ENCODE assay signal across 27 cellular contexts in genomic region chr10:124245806-124246440, GRCh38.
"Had no signal": no experiment of that assay in that cellular context is flagged by ENCODE, and none has a peak within 500 bp of the region (broad histone marks: within the 10 kb centered on the region; RNA-seq: fewer than 3 reads in every experiment).

No MANE protein-coding gene starts in this region.

- H3K27ac ChIP-seq: breast epithelium, colonic mucosa, dorsolateral prefrontal cortex, esophagus muscularis mucosa, ovary, psoas muscle, right atrium auricular region, testis, upper lobe of left lung had no signal

- H3K4me1 ChIP-seq: breast epithelium, colonic mucosa, testis had no signal

- ATAC-seq: activated T-cell treated with anti-CD3 and anti-CD28 coated beads, Interleukin-2, amount 50 U/mL, for 4 hours; effector memory CD8-positive, alpha-beta T cell; natural killer cell; psoas muscle; stimulated activated effector memory CD8-positive, alpha-beta T cell treated with anti-CD3 and anti-CD28 coated beads, Interleukin-12 subunit alpha, Interleukin-12 subunit beta, amount 100 ng/mL, for 72 hours had no signal

- H3K36me3 ChIP-seq: breast epithelium, colonic mucosa, esophagus muscularis mucosa, ovary, right atrium auricular region, upper lobe of left lung had no signal

- DNase-seq: activated CD4-positive, alpha-beta T cell treated with anti-CD3 and anti-CD28 coated beads for 4 hours; activated CD4-positive, alpha-beta T cell treated with anti-CD3 and anti-CD28 coated beads, Interleukin-2, amount 50 U/mL, for 48 hours; activated CD4-positive, CD25-positive, alpha-beta regulatory T cell; activated CD8-positive, alpha-beta memory T cell treated with anti-CD3 and anti-CD28 coated beads, Interleukin-2, amount 50 U/mL, for 48 hours; activated naive CD4-positive, alpha-beta T cell treated with anti-CD3 and anti-CD28 coated beads for 36 hours; activated naive CD8-positive, alpha-beta T cell treated with anti-CD3 and anti-CD28 coated beads, Interleukin-2, amount 10 ng/mL, durations not matched to agents 7 days and 5 days; activated T-cell treated with anti-CD3 and anti-CD28 coated beads, Interleukin-2, amount 50 U/mL, for 4 hours; amniotic stem cell; colonic mucosa; effector memory CD8-positive, alpha-beta T cell; hypothalamus; mammary epithelial cell; midbrain; natural killer cell; psoas muscle; stimulated activated CD4-positive, alpha-beta T cell treated with anti-CD3 and anti-CD28 coated beads, Interleukin-12 subunit alpha, Interleukin-12 subunit beta, amount 100 ng/mL, for 4 hours; T1000; testis; upper lobe of left lung had no signal

- H3K9me3 ChIP-seq: breast epithelium, colonic mucosa, esophagus muscularis mucosa, ovary, psoas muscle, right atrium auricular region, testis, upper lobe of left lung had no signal

- H3K4me3 ChIP-seq: breast epithelium, colonic mucosa, dorsolateral prefrontal cortex, esophagus muscularis mucosa, ovary, psoas muscle, right atrium auricular region, testis, upper lobe of left lung had no signal

- FAIRE-seq: endothelial cell of umbilical vein, frontal cortex had no signal

- H3K27me3 ChIP-seq: breast epithelium, colonic mucosa, esophagus muscularis mucosa, ovary, right atrium auricular region, testis, upper lobe of left lung had no signal
